Comparison of ENCODE assay signal across 17 cellular contexts in genomic region chr5:89147026-89147425, GRCh38.
DNase-seq lines count a peak whose midpoint lies in the region; ATAC-seq, FAIRE-seq and TF ChIP-seq lines count a peak whose summit lies in the region.
"Had no signal": no experiment of that assay in that cellular context is flagged by ENCODE, and none has a peak within 500 bp of the region (broad histone marks: within the 10 kb centered on the region; RNA-seq: fewer than 3 reads in every experiment).

No MANE protein-coding gene starts in this region.

- H3K79me2 ChIP-seq in PC-3 (ENCODE audit: low read length), result no peaks in the 10 kb centered on the region
- no peaks in the 10 kb centered on the region for H3K79me2 ChIP-seq in hepatocyte

- DNase-seq in AG20443 (ENCODE audit: low spot score) (peak; percentile 18), PC-3 (peak; percentile 50), bronchial epithelial cell (ENCODE audit: low read depth) (peak; percentile 40), foreskin keratinocyte (peak; percentile 8 to 55), ureter (ENCODE audit: low spot score) (no peak), hepatocyte (ENCODE audit: low spot score) (no peak), NOMO-1 treated with DMSO at 0.1 percent for 48 hours (lab: John Stamatoyannopoulos, UW; ENCODE audit: unreplicated experiment) (no peak)
- DNase-seq in activated effector memory CD4-positive, alpha-beta T cell treated with anti-CD3 and anti-CD28 coated beads, Interleukin-2, amount 50 U/mL, for 16 hours, result no peak
- DNase-seq: CD4-positive, CD25-positive, alpha-beta regulatory T cell; EL; GF-D8; Karpas-422; NCI-H1694 treated with DMSO at 0.1 percent for 48 hours; NCI-H2081 treated with DMSO at 0.1 percent for 48 hours; NCI-H2171 treated with DMSO at 0.1 percent for 48 hours; NCI-H526 treated with DMSO at 0.1 percent for 48 hours had no signal

- intact Hi-C loops in PC-3 (cut with micrococcal nuclease), result no loop called here

- H4K20me1 ChIP-seq in PC-3 (ENCODE audit: low read length) (no peaks in the 10 kb centered on the region), hepatocyte (ENCODE audit: insufficient read depth, poor library complexity, severe bottlenecking) (no peaks in the 10 kb centered on the region)

- no peaks in the 10 kb centered on the region for H3K36me3 ChIP-seq in PC-3 (ENCODE audit: low read depth, low read length)
- H3K36me3 ChIP-seq in bronchial epithelial cell (ENCODE audit: control insufficient read depth, insufficient read depth, low read length), result no peaks in the 10 kb centered on the region
- H3K36me3 ChIP-seq in hepatocyte (replicated peaks; ENCODE audit: insufficient read depth, low read depth), result no peaks in the 10 kb centered on the region

- H3K4me2 ChIP-seq in PC-3 (ENCODE audit: low read length), result no peak overlapping the region
- H3K4me2 ChIP-seq in hepatocyte, result no peak overlapping the region

- CTCF ChIA-PET in PC-3 (lab: Charles Lee), result no interaction called here

- POLR2A ChIA-PET in PC-3 (lab: Charles Lee; ENCODE audit: unreplicated experiment), result no interaction called here

- no peak for TF ChIP-seq CTCF in PC-3 (conservative IDR thresholded peaks at IDR 0.05; ENCODE audit: low read depth, low read length)
- no peak for TF ChIP-seq CTCF in bronchial epithelial cell (IDR thresholded peaks at IDR 0.05; ENCODE audit: insufficient read depth, low read length, severe bottlenecking)
- no peak for TF ChIP-seq CTCF in foreskin keratinocyte (conservative IDR thresholded peaks at IDR 0.05)
- TF ChIP-seq CTCF in hepatocyte (IDR thresholded peaks at IDR 0.05; ENCODE audit: poor library complexity), result no peak

- H2AFZ ChIP-seq in PC-3 (ENCODE audit: low read length) (no peak overlapping the region), hepatocyte (no peak overlapping the region)

- H3F3A ChIP-seq in PC-3 (ENCODE audit: low read length, unreplicated experiment), result no peaks in the 10 kb centered on the region

- ATAC-seq in PC-3 (peak; percentile 20; the same call in 1 of the 2 replicates), foreskin keratinocyte (peak; percentile 41)

- no peaks in the 10 kb centered on the region for H3K27me3 ChIP-seq in PC-3 (ENCODE audit: low read length)
- no peaks in the 10 kb centered on the region for H3K27me3 ChIP-seq in bronchial epithelial cell (ENCODE audit: control insufficient read depth, insufficient read depth, low read length)
- H3K27me3 ChIP-seq in foreskin keratinocyte, result no peaks in the 10 kb centered on the region
- no peaks in the 10 kb centered on the region for H3K27me3 ChIP-seq in hepatocyte

- H3K9me3 ChIP-seq in PC-3 (ENCODE audit: low read length), result no peaks in the 10 kb centered on the region
- H3K9me3 ChIP-seq in hepatocyte (ENCODE audit: low read depth), result no peaks in the 10 kb centered on the region

- 90% methylated on average over 1 of the region's 1 CpG for WGBS in hepatocyte (ENCODE audit: low lambda C conversion rate, missing lambda C conversion rate)

- no peak overlapping the region for H3K4me3 ChIP-seq in PC-3 (ENCODE audit: low read length)
- H3K4me3 ChIP-seq in bronchial epithelial cell (ENCODE audit: low read depth, low read length), result no peak overlapping the region
- no peak overlapping the region for H3K4me3 ChIP-seq in hepatocyte

- H3K27ac ChIP-seq in PC-3 (ENCODE audit: low read length), result no peak overlapping the region
- H3K27ac ChIP-seq in foreskin keratinocyte, result no peak overlapping the region
- H3K27ac ChIP-seq in hepatocyte, result no peak overlapping the region

- H3K9ac ChIP-seq in PC-3 (ENCODE audit: low read length), result no peak overlapping the region

- no peak for FAIRE-seq in bronchial epithelial cell (lab: Jason Lieb, UNC)
- FAIRE-seq: H54 had no signal

- H3K9me2 ChIP-seq in PC-3 (replicated peaks; ENCODE audit: low read length) (no peaks in the 10 kb centered on the region), hepatocyte (replicated peaks; ENCODE audit: insufficient read depth) (no peaks in the 10 kb centered on the region)

- BruUV-seq in PC-3 (replicated peaks; lab: Mats Ljungman, UMichigan), result no TSS peak

- H3K4me1 ChIP-seq in PC-3 (ENCODE audit: insufficient read depth, low read length) (no peaks in the 10 kb centered on the region), foreskin keratinocyte (no peaks in the 10 kb centered on the region), hepatocyte (ENCODE audit: insufficient read depth) (no peaks in the 10 kb centered on the region)

Comparison
In these comparisons a context has a peak if more than half of its experiments do, and no peak if none do; other contexts are left out.
1. DNase-seq: peak in AG20443 (single experiment), PC-3 (single experiment), bronchial epithelial cell (single experiment) and foreskin keratinocyte (2 of 2); none in ureter (single experiment), hepatocyte (single experiment), NOMO-1 treated with DMSO at 0.1 percent for 48 hours (single experiment) and activated effector memory CD4-positive, alpha-beta T cell treated with anti-CD3 and anti-CD28 coated beads, Interleukin-2, amount 50 U/mL, for 16 hours (single experiment).